ENCODE assay signal across 32 cellular contexts in the genomic region with DNA sequence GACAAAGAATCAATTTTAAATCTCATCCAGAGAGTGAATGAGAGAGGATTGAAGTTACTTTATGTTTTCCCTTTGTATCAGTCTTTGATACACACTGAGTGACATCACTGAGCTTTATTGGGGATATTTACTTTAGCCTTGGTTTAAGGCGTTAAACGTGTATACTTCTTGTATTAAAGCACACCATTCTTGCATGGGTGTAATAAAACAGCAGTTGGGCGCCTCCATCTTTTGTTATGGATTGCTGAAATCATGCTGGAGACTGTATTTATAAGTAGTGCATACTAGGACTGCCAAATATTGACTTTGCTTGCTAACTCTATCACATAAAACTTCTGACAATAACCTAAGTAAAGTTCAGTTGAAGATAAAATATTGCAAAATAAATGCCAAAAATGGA.
"Had no signal": no experiment of that assay in that cellular context is flagged by ENCODE, and none has a peak within 500 bp of the region (broad histone marks: within the 10 kb centered on the region; RNA-seq: fewer than 3 reads in every experiment).

No MANE protein-coding gene starts in this region.

- ATAC-seq: activated CD8-positive, alpha-beta memory T cell treated with anti-CD3 and anti-CD28 coated beads, Interleukin-2, amount 10 ng/mL, durations not matched to agents 7 days and 5 days; activated T-helper 17 cell treated with anti-CD3 and anti-CD28 coated beads, Interleukin-2, amount 50 U/mL, for 72 hours; Right ventricle myocardium inferior; SK-N-SH treated with all-trans-retinoic acid at 6 μM for 48 hours; T-cell; T-helper 17 cell had no signal

- DNase-seq: activated CD4-positive, alpha-beta memory T cell treated with anti-CD3 and anti-CD28 coated beads, Interleukin-2, amount 10 ng/mL, durations not matched to agents 7 days and 5 days; activated CD4-positive, alpha-beta T cell treated with anti-CD3 and anti-CD28 coated beads for 1 hour; activated CD4-positive, alpha-beta T cell treated with anti-CD3 and anti-CD28 coated beads for 48 hours; activated CD4-positive, CD25-positive, alpha-beta regulatory T cell; activated CD8-positive, alpha-beta memory T cell treated with anti-CD3 and anti-CD28 coated beads for 24 hours; activated CD8-positive, alpha-beta memory T cell treated with anti-CD3 and anti-CD28 coated beads, Interleukin-2, amount 10 ng/mL, durations not matched to agents 7 days and 5 days; activated CD8-positive, alpha-beta memory T cell treated with anti-CD3 and anti-CD28 coated beads, Interleukin-2, amount 50 U/mL, for 48 hours; activated effector memory CD4-positive, alpha-beta T cell treated with anti-CD3 and anti-CD28 coated beads, Interleukin-2, amount 50 U/mL, for 16 hours; activated naive CD4-positive, alpha-beta T cell treated with Interleukin-2 at 50 U/mL for 16 hours; activated naive CD8-positive, alpha-beta T cell treated with anti-CD3 and anti-CD28 coated beads, Interleukin-2, amount 10 ng/mL, durations not matched to agents 7 days and 5 days; activated T-cell treated with anti-CD3 and anti-CD28 coated beads, Interleukin-2, amount 50 U/mL, for 48 hours; amygdala; colonic mucosa; Karpas-422; MG63; NCI-H1048; NCI-H1417; NCI-H146; NCI-H187; NCI-H446; NCI-H510A treated with DMSO at 0.1 percent for 48 hours; NCI-H526 treated with DMSO at 0.1 percent for 48 hours; PC-9; SIG-M5; T-cell; T-helper 17 cell; WERI-Rb-1 had no signal

- H3K9me3 ChIP-seq: ascending aorta, colonic mucosa, MG63 had no signal

- H3K36me3 ChIP-seq: ascending aorta, cardiac muscle cell, colonic mucosa, MG63, WERI-Rb-1 had no signal

- H3K4me3 ChIP-seq: ascending aorta, cardiac muscle cell, colonic mucosa, MG63, PC-9 had no signal

- H3K4me1 ChIP-seq: ascending aorta, colonic mucosa had no signal

- H3K27me3 ChIP-seq: ascending aorta, cardiac muscle cell, colonic mucosa, MG63 had no signal
